In the genomic region with DNA sequence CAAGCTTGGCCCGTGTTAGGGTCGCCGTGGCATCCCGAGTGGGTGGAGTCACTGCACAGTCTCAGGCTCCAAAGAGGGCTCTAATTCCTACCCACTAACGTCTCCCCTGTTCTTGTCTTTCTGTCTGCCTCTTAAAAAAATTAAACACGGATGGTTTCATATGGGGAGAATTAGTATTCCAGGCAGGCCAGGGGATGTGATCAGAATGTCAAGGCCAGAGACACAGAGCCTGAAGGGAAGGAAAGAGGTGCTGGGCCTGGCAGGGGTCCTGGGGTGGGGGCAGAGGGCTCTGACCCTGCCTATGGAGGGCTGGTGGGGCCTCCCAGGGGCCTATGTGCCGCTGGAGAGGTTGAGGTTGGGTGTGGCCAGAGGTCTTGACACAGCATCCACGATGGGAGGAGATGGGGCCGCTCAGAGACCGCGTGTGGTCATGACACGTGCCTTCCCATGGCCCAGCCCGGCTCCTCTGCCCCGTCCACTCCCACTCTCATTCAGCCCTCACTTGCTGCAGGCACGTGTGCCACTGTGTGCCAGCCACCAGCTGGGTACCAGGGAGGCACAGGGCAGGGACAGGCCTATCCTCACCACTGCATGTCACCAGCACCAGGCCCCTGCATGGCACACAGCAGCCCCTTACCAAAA, we compare ENCODE assay signal across 18 cellular contexts. TPM values are rescaled to one million over a fixed set of nuclear protein-coding genes. Genes with fewer than 3 reads are reported as not detected.
A peak's percentile ranks its signal among the peaks of the same experiment; 100 is the strongest.
DNase-seq lines count a peak whose midpoint lies in the region; ATAC-seq, FAIRE-seq and TF ChIP-seq lines count a peak whose summit lies in the region.
"Had no signal": no experiment of that assay in that cellular context is flagged by ENCODE, and none has a peak within 500 bp of the region (broad histone marks: within the 10 kb centered on the region; RNA-seq: fewer than 3 reads in every experiment).

No MANE protein-coding gene starts in this region.

- no peaks in the 10 kb centered on the region for H3K27me3 Mint-ChIP-seq in T-helper 2 cell treated with Interferon-gamma antibody and Interleukin-4, amounts not matched to agents 5 μg/mL and 100 μg/mL, for 36 hours (ENCODE audit: low read depth)

- H3K4me1 Mint-ChIP-seq in T-helper 2 cell treated with Interferon-gamma antibody and Interleukin-4, amounts not matched to agents 5 μg/mL and 100 μg/mL, for 36 hours (ENCODE audit: low read depth), result peaks cover 3% of the 10 kb centered on the region

- no peaks in the 10 kb centered on the region for H3K9me3 Mint-ChIP-seq in T-helper 2 cell treated with Interferon-gamma antibody and Interleukin-4, amounts not matched to agents 5 μg/mL and 100 μg/mL, for 36 hours

- H3K79me2 ChIP-seq in DND-41 (ENCODE audit: insufficient read depth, low read length), result no peaks in the 10 kb centered on the region

- no peaks in the 10 kb centered on the region for H3K27me3 ChIP-seq in DND-41 (ENCODE audit: insufficient read depth, low read length, poor library complexity)
- H3K27me3 ChIP-seq: BE2C, vagina had no signal

- TF ChIP-seq CTCF in DND-41 (IDR thresholded peaks at IDR 0.05; ENCODE audit: borderline replicate concordance, extremely low read depth, low read length, poor library complexity, severe bottlenecking), result no peak

- ATAC-seq in DND-41 (ENCODE audit: insufficient read depth, low read depth) (no peak), GM18511 (IDR thresholded peaks at IDR 0.05; ENCODE audit: unreplicated experiment) (no peak)

- no peak overlapping the region for H3K4me3 ChIP-seq in DND-41 (ENCODE audit: low read depth in 1 of 2, low read length in 2 of 2)
- H3K4me3 ChIP-seq: vagina had no signal

- FAIRE-seq in frontal cortex (lab: Jason Lieb, UNC), result no peak
- FAIRE-seq: H54 had no signal

- H3K9me3 ChIP-seq in DND-41 (ENCODE audit: insufficient read depth, low read length, severe bottlenecking), result no peaks in the 10 kb centered on the region
- H3K9me3 ChIP-seq: BE2C, SK-N-SH, vagina had no signal

- no peak overlapping the region for H3K27ac Mint-ChIP-seq in T-helper 2 cell treated with Interferon-gamma antibody and Interleukin-4, amounts not matched to agents 5 μg/mL and 100 μg/mL, for 36 hours

- intact Hi-C loops in posterior cingulate gyrus (cut with DNase I), result no loop called here

- no peaks in the 10 kb centered on the region for H3K36me3 Mint-ChIP-seq in T-helper 2 cell treated with Interferon-gamma antibody and Interleukin-4, amounts not matched to agents 5 μg/mL and 100 μg/mL, for 36 hours (ENCODE audit: low read depth)

- no peak overlapping the region for H3K4me3 Mint-ChIP-seq in T-helper 2 cell treated with Interferon-gamma antibody and Interleukin-4, amounts not matched to agents 5 μg/mL and 100 μg/mL, for 36 hours

- peaks cover 24% of the 10 kb centered on the region for H3K4me1 ChIP-seq in DND-41 (ENCODE audit: insufficient read depth, low read length)

- peaks cover 11% of the 10 kb centered on the region for H4K20me1 ChIP-seq in DND-41 (ENCODE audit: insufficient read depth, low read length)

- no peak overlapping the region for H2AFZ ChIP-seq in DND-41 (ENCODE audit: low read depth, low read length)

- H3K27ac ChIP-seq in DND-41 (ENCODE audit: low read length), result peak overlapping the region; percentile 58; the same call in 1 of the 2 replicates
- H3K27ac ChIP-seq: vagina had no signal

- no peaks in the 10 kb centered on the region for H3K36me3 ChIP-seq in DND-41 (ENCODE audit: insufficient read depth, low read length)
- H3K36me3 ChIP-seq: BE2C, vagina had no signal

- H3K9ac ChIP-seq in DND-41 (ENCODE audit: low read depth, low read length), result no peak overlapping the region
- H3K9ac ChIP-seq: SK-N-SH had no signal

- H3K4me2 ChIP-seq in DND-41 (ENCODE audit: insufficient read depth, low read length), result no peak overlapping the region
- H3K4me2 ChIP-seq: SK-N-SH had no signal

- DNase-seq in DND-41 (no peak), OCI-M1 (lab: John Stamatoyannopoulos, UW) (peak; percentile 6), frontal cortex (ENCODE audit: low spot score in 2 of 2) (peak; percentile 61 to 67), posterior cingulate gyrus (peak; percentile 62 to 98 (median 82)), NCI-H748 (lab: John Stamatoyannopoulos, UW; ENCODE audit: unreplicated experiment) (no peak)
- DNase-seq in activated CD4-positive, alpha-beta T cell treated with anti-CD3 and anti-CD28 coated beads for 4 hours, result no peak
- DNase-seq in T-helper 2 cell treated with Interferon-gamma antibody and Interleukin-4, amounts not matched to agents 5 μg/mL and 100 μg/mL, for 36 hours (ENCODE audit: low spot score), result no peak
- DNase-seq: amniotic stem cell; BE2C; Kasumi-1; NCI-H2029; SK-N-SH; stimulated activated CD4-positive, alpha-beta T cell treated with anti-CD3 and anti-CD28 coated beads, Interleukin-1b, Interleukin-23, amount 100 ng/mL, for 48 hours had no signal

RNA-seq across cellular contexts. Expression of a gene that starts 56.5 kb away (rescaled TPM):
- total RNA-seq in frontal cortex, result 4.5 TPM
- total RNA-seq: dermis microvascular lymphatic vessel endothelial cell, mesenteric fat pad had no signal

Comparison
In these comparisons a context has a peak if more than half of its experiments do, and no peak if none do; other contexts are left out.
1. DNase-seq: peak in OCI-M1 (single experiment), frontal cortex (2 of 2) and posterior cingulate gyrus (10 of 10); none in DND-41 (single experiment), activated CD4-positive, alpha-beta T cell treated with anti-CD3 and anti-CD28 coated beads for 4 hours (0 of 2), T-helper 2 cell treated with Interferon-gamma antibody and Interleukin-4, amounts not matched to agents 5 μg/mL and 100 μg/mL, for 36 hours (single experiment) and NCI-H748 (single experiment).